In the genomic region with DNA sequence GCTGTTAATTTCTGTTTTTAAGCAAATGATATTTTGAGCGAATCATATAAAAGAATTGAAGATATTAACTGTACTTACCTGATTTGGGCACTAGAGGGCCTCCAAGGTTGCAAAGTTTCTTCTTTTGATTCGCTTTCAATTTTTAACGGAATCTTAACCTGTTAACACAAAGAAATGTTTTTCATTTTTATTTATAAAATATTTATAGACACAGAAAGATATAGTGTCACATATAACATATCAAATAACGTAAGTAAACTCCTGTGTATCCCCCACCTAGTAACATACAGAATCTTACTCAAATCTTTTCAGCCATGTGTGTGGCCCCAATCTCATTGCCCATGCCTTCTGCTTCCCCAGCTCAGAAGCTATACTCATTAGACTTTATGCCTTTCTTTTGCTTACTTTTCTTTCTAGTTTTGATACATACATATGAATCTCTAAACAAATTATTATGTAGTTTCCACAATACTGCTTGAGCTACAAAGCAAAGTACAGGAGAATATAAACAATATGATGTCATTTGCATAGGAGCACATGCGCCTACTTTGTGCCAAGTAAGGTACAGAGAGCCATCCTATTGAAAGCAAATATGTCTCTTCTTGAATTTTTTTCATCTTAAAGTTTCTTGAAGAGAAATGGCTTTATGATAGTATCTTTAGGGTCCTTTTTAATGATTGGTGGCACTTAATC, we compare ENCODE assay signal across 8 cellular contexts. TPM values are rescaled to one million over a fixed set of nuclear protein-coding genes. Genes with fewer than 3 reads are reported as not detected.
DNase-seq lines count a peak whose midpoint lies in the region; ATAC-seq and TF ChIP-seq lines count a peak whose summit lies in the region.

No MANE protein-coding gene starts in this region.

- H3K9me3 Mint-ChIP-seq in T-helper 1 cell treated with Interleukin-12 subunit alpha and Interleukin-12 subunit beta and Interleukin-4 antibody, amounts not matched to agents 30 μg/mL and 1 μg/mL, for 36 hours, result no peaks in the 10 kb centered on the region

- H3K9ac ChIP-seq in fibroblast of lung (ENCODE audit: insufficient read depth, low read length), result no peak overlapping the region

- H3K27me3 ChIP-seq in fibroblast of lung (ENCODE audit: control insufficient read depth, insufficient read depth, low read length) (no peaks in the 10 kb centered on the region), MG63 (no peaks in the 10 kb centered on the region)

- H3K4me3 ChIP-seq in fibroblast of lung (replicated peaks in 1 of 4; ENCODE audit: control extremely low read depth in 1 of 4, insufficient read depth in 1 of 4, low read depth in 3 of 4, low read length in 4 of 4), result no peak overlapping the region
- no peak overlapping the region for H3K4me3 ChIP-seq in MG63

- H3K4me1 ChIP-seq in fibroblast of lung (ENCODE audit: control insufficient read depth, extremely low read depth, insufficient read depth, low read length), result no peaks in the 10 kb centered on the region

- H4K20me1 ChIP-seq in fibroblast of lung (ENCODE audit: control insufficient read depth, extremely low read depth, insufficient read depth, low read length), result no peaks in the 10 kb centered on the region

- TF ChIP-seq CTCF in fibroblast of lung (conservative IDR thresholded peaks at IDR 0.05 in 1 of 2, IDR thresholded peaks at IDR 0.05 in 1 of 2; ENCODE audit: low read depth in 1 of 2, low read length in 2 of 2), result peak; percentile 61 to 74

- peak overlapping the region; percentile 28 for H3K27ac Mint-ChIP-seq in T-helper 1 cell treated with Interleukin-12 subunit alpha and Interleukin-12 subunit beta and Interleukin-4 antibody, amounts not matched to agents 30 μg/mL and 1 μg/mL, for 36 hours

- no peaks in the 10 kb centered on the region for H3K36me3 ChIP-seq in KOPT-K1 (ENCODE audit: insufficient read depth, low read length)
- no peaks in the 10 kb centered on the region for H3K36me3 ChIP-seq in fibroblast of lung (ENCODE audit: control insufficient read depth, insufficient read depth, low read length)
- no peaks in the 10 kb centered on the region for H3K36me3 ChIP-seq in MG63

- no peaks in the 10 kb centered on the region for H3K9me3 ChIP-seq in KOPT-K1 (ENCODE audit: insufficient read depth, low read length, poor library complexity, severe bottlenecking)
- H3K9me3 ChIP-seq in fibroblast of lung (ENCODE audit: control insufficient read depth, insufficient read depth, low read depth, low read length), result no peaks in the 10 kb centered on the region
- no peaks in the 10 kb centered on the region for H3K9me3 ChIP-seq in MG63

- H2AFZ ChIP-seq in fibroblast of lung (ENCODE audit: low read length), result no peak overlapping the region

- peak; percentile 54 for DNase-seq in DMS114 treated with DMSO at 0.1 percent for 48 hours (lab: John Stamatoyannopoulos, UW; ENCODE audit: unreplicated experiment)
- peak; percentile 18 to 48 for DNase-seq in fibroblast of lung (ENCODE audit: low read depth in 2 of 2)
- peak; percentile 17 for DNase-seq in putamen (ENCODE audit: low spot score)
- DNase-seq in MG63, result no peak
- DNase-seq in NCI-H226, result no peak

- peaks cover 30% of the 10 kb centered on the region for H3K4me1 Mint-ChIP-seq in T-helper 1 cell treated with Interleukin-12 subunit alpha and Interleukin-12 subunit beta and Interleukin-4 antibody, amounts not matched to agents 30 μg/mL and 1 μg/mL, for 36 hours (ENCODE audit: low read depth)

- H3K4me3 Mint-ChIP-seq in T-helper 1 cell treated with Interleukin-12 subunit alpha and Interleukin-12 subunit beta and Interleukin-4 antibody, amounts not matched to agents 30 μg/mL and 1 μg/mL, for 36 hours, result peak overlapping the region; percentile 61

- H3K27me3 Mint-ChIP-seq in T-helper 1 cell treated with Interleukin-12 subunit alpha and Interleukin-12 subunit beta and Interleukin-4 antibody, amounts not matched to agents 30 μg/mL and 1 μg/mL, for 36 hours (ENCODE audit: low read depth), result peaks cover 15% of the 10 kb centered on the region

- H3K36me3 Mint-ChIP-seq in T-helper 1 cell treated with Interleukin-12 subunit alpha and Interleukin-12 subunit beta and Interleukin-4 antibody, amounts not matched to agents 30 μg/mL and 1 μg/mL, for 36 hours (ENCODE audit: low read depth), result no peaks in the 10 kb centered on the region

- H3K79me2 ChIP-seq in fibroblast of lung (ENCODE audit: control insufficient read depth, insufficient read depth, low read length), result no peaks in the 10 kb centered on the region

- ATAC-seq in GM18861 (IDR thresholded peaks at IDR 0.05; ENCODE audit: unreplicated experiment), result peak; percentile 31

- H3K4me2 ChIP-seq in fibroblast of lung (ENCODE audit: extremely low read depth, insufficient read depth, low read length), result no peak overlapping the region

- H3K27ac ChIP-seq in KOPT-K1 (ENCODE audit: low read depth, low read length, poor library complexity, severe bottlenecking) (peak overlapping the region; percentile 67), fibroblast of lung (ENCODE audit: insufficient read depth, low read length) (no peak overlapping the region)

RNA-seq across cellular contexts. Expression of gene ZPBP, which starts 49.5 kb away (rescaled TPM):
- not detected in 2 replicates for total RNA-seq in fibroblast of lung
- not detected in 2 replicates for polyA plus RNA-seq in fibroblast of lung
- polyA plus RNA-seq in fibroblast of lung (2012), result not detected in 2 replicates
- not detected in 2 replicates for polyA minus RNA-seq in fibroblast of lung (ENCODE audit: low replicate concordance)
- total RNA-seq in MG63 (2014; rRNA removed; shearing (Covaris generic); ENCODE audit: low replicate concordance), result not detected in 2 replicates

Comparison
In these comparisons a context has a peak if more than half of its experiments do, and no peak if none do; other contexts are left out.
1. DNase-seq: peak in DMS114 treated with DMSO at 0.1 percent for 48 hours (single experiment), fibroblast of lung (2 of 2) and putamen (single experiment); none in MG63 (single experiment) and NCI-H226 (single experiment).